15 cellular contexts compared by ENCODE assay signal in genomic region chr1:13714851-13715250, GRCh38. TPM values are rescaled to one million over a fixed set of nuclear protein-coding genes. Genes with fewer than 3 reads are reported as not detected.
DNase-seq lines count a peak whose midpoint lies in the region; ATAC-seq and TF ChIP-seq lines count a peak whose summit lies in the region.
"Had no signal": no experiment of that assay in that cellular context is flagged by ENCODE, and none has a peak within 500 bp of the region (broad histone marks: within the 10 kb centered on the region; RNA-seq: fewer than 3 reads in every experiment).

No MANE protein-coding gene starts in this region.

- peaks cover 5% of the 10 kb centered on the region for H3K36me3 Mint-ChIP-seq in endodermal cell (ENCODE audit: low read depth)

- no peak overlapping the region for H3K4me3 ChIP-seq in DND-41 (ENCODE audit: low read depth in 1 of 2, low read length in 2 of 2)
- no peak overlapping the region for H3K4me3 ChIP-seq in endodermal cell (ENCODE audit: low read length)
- no peak overlapping the region for H3K4me3 ChIP-seq in neutrophil (ENCODE audit: low read depth in 1 of 2, low read length in 1 of 2)

- H3K27ac ChIP-seq in DND-41 (ENCODE audit: low read length), result no peak overlapping the region
- no peak overlapping the region for H3K27ac ChIP-seq in endodermal cell (ENCODE audit: low read depth, low read length)
- H3K27ac ChIP-seq in neutrophil, result peak overlapping the region; percentile 89

- H3K36me3 ChIP-seq in DND-41 (ENCODE audit: insufficient read depth, low read length), result no peaks in the 10 kb centered on the region
- no peaks in the 10 kb centered on the region for H3K36me3 ChIP-seq in endodermal cell (ENCODE audit: control insufficient read depth, insufficient read depth, low read length)
- H3K36me3 ChIP-seq in neutrophil, result no peaks in the 10 kb centered on the region

- H4K20me1 ChIP-seq in DND-41 (ENCODE audit: insufficient read depth, low read length), result 0 out of 2 replicates have a peak, but pooled peaks cover 4% of the 10 kb centered on the region

- DNase-seq in DND-41 (no peak), Kasumi-1 (lab: John Stamatoyannopoulos, UW) (peak; percentile 27 to 37), endodermal cell (no peak), GM19238 (ENCODE audit: insufficient read length, low spot score) (no peak)
- no peak for DNase-seq in central memory CD4-positive, alpha-beta T cell
- DNase-seq: activated T-cell treated with anti-CD3 and anti-CD28 coated beads, Interleukin-2, amount 50 U/mL, for 48 hours; CD8-positive, alpha-beta memory T cell; GF-D8; kidney; stimulated activated naive CD8-positive, alpha-beta T cell treated with anti-CD3 and anti-CD28 coated beads, Interleukin-15, amount 100 ng/mL, for 72 hours had no signal

- no peak overlapping the region for H2AFZ ChIP-seq in DND-41 (ENCODE audit: low read depth, low read length)

- H3K27me3 Mint-ChIP-seq in endodermal cell (ENCODE audit: insufficient read depth), result no peaks in the 10 kb centered on the region
- H3K27me3 Mint-ChIP-seq: stimulated activated naive CD8-positive, alpha-beta T cell treated with anti-CD3 and anti-CD28 coated beads, Interleukin-15, amount 100 ng/mL, for 72 hours had no signal

- WGBS in endodermal cell (ENCODE audit: insufficient coverage in 1 of 2, insufficient read length in 1 of 2), 2 experiments, result 83% methylated on average over 1 of the region's 3 CpGs; no CpG with 5 or more reads in 1 of the 2 experiments

- no peaks in the 10 kb centered on the region for H3K4me1 Mint-ChIP-seq in endodermal cell

- no peak overlapping the region for H3K27ac Mint-ChIP-seq in endodermal cell
- H3K27ac Mint-ChIP-seq: stimulated activated naive CD8-positive, alpha-beta T cell treated with anti-CD3 and anti-CD28 coated beads, Interleukin-15, amount 100 ng/mL, for 72 hours; T-helper 1 cell treated with Interleukin-12 subunit alpha and Interleukin-12 subunit beta and Interleukin-4 antibody, amounts not matched to agents 30 μg/mL and 1 μg/mL, for 36 hours had no signal

- H3K4me1 ChIP-seq in DND-41 (ENCODE audit: insufficient read depth, low read length), result no peaks in the 10 kb centered on the region
- no peaks in the 10 kb centered on the region for H3K4me1 ChIP-seq in endodermal cell (ENCODE audit: control insufficient read depth, insufficient read depth, low read length)
- peaks cover 58 to 59% of the 10 kb centered on the region in 2 experiments for H3K4me1 ChIP-seq in neutrophil (ENCODE audit: control insufficient read depth in 1 of 2, insufficient read depth in 1 of 2, low read depth in 1 of 2, low read length in 1 of 2)

- H3K9me3 Mint-ChIP-seq in endodermal cell, result no peaks in the 10 kb centered on the region
- H3K9me3 Mint-ChIP-seq: CD8-positive, alpha-beta memory T cell; stimulated activated naive CD8-positive, alpha-beta T cell treated with anti-CD3 and anti-CD28 coated beads, Interleukin-15, amount 100 ng/mL, for 72 hours had no signal

- H3K9ac ChIP-seq in DND-41 (ENCODE audit: low read depth, low read length), result no peak overlapping the region
- no peak overlapping the region for H3K9ac ChIP-seq in endodermal cell (ENCODE audit: extremely low read depth, low read length, poor library complexity, severe bottlenecking)

- no peaks in the 10 kb centered on the region; the same call in 1 of the 2 replicates for H3K79me2 ChIP-seq in DND-41 (ENCODE audit: insufficient read depth, low read length)

- ATAC-seq in DND-41 (ENCODE audit: insufficient read depth, low read depth), result no peak
- ATAC-seq in HG03432 (IDR thresholded peaks at IDR 0.05; ENCODE audit: unreplicated experiment), result no peak
- ATAC-seq in GM21786 (IDR thresholded peaks at IDR 0.05; ENCODE audit: unreplicated experiment), result no peak
- ATAC-seq: sciatic nerve; stimulated activated naive CD8-positive, alpha-beta T cell treated with anti-CD3 and anti-CD28 coated beads, Interleukin-15, amount 100 ng/mL, for 72 hours had no signal

- TF ChIP-seq CTCF in DND-41 (IDR thresholded peaks at IDR 0.05; ENCODE audit: borderline replicate concordance, extremely low read depth, low read length, poor library complexity, severe bottlenecking) (peak; percentile 24), endodermal cell (conservative IDR thresholded peaks at IDR 0.05) (peak; percentile 68), neutrophil (IDR thresholded peaks at IDR 0.05) (peak; percentile 46)

- H3K27me3 ChIP-seq in DND-41 (ENCODE audit: insufficient read depth, low read length, poor library complexity) (no peaks in the 10 kb centered on the region), endodermal cell (ENCODE audit: control insufficient read depth, insufficient read depth, low read length, poor library complexity, severe bottlenecking) (no peaks in the 10 kb centered on the region), neutrophil (no peaks in the 10 kb centered on the region)

- no peak overlapping the region for H3K4me2 ChIP-seq in DND-41 (ENCODE audit: insufficient read depth, low read length)

- H3K9me3 ChIP-seq in DND-41 (ENCODE audit: insufficient read depth, low read length, severe bottlenecking) (no peaks in the 10 kb centered on the region), endodermal cell (ENCODE audit: control insufficient read depth, low read length) (peaks cover 4% of the 10 kb centered on the region), neutrophil (no peaks in the 10 kb centered on the region)

- no peak overlapping the region for H3K4me3 Mint-ChIP-seq in endodermal cell
- H3K4me3 Mint-ChIP-seq: CD8-positive, alpha-beta memory T cell; stimulated activated naive CD8-positive, alpha-beta T cell treated with anti-CD3 and anti-CD28 coated beads, Interleukin-15, amount 100 ng/mL, for 72 hours; T-helper 1 cell treated with Interleukin-12 subunit alpha and Interleukin-12 subunit beta and Interleukin-4 antibody, amounts not matched to agents 30 μg/mL and 1 μg/mL, for 36 hours had no signal

RNA-seq across cellular contexts. Expression of gene PRDM2, which starts 14.9 kb away (rescaled TPM):
- total RNA-seq in endodermal cell, result 10 to 100 TPM; 29.4 to 35.4 TPM
- polyA plus RNA-seq in endodermal cell (2013, experiment 1 of 2), result 35.9 TPM
- 40.1 TPM for polyA plus RNA-seq in endodermal cell (2013, experiment 2 of 2)

Comparison
In these comparisons a context has a peak if more than half of its experiments do, and no peak if none do; other contexts are left out.
1. DNase-seq: peak in Kasumi-1 (2 of 2); none in DND-41 (single experiment), endodermal cell (single experiment), central memory CD4-positive, alpha-beta T cell (single experiment) and GM19238 (single experiment).
2. Peak in every context shown above with its lines, with median percentiles within 50 percentile points of each other: CTCF ChIP-seq.